In the genomic region with DNA sequence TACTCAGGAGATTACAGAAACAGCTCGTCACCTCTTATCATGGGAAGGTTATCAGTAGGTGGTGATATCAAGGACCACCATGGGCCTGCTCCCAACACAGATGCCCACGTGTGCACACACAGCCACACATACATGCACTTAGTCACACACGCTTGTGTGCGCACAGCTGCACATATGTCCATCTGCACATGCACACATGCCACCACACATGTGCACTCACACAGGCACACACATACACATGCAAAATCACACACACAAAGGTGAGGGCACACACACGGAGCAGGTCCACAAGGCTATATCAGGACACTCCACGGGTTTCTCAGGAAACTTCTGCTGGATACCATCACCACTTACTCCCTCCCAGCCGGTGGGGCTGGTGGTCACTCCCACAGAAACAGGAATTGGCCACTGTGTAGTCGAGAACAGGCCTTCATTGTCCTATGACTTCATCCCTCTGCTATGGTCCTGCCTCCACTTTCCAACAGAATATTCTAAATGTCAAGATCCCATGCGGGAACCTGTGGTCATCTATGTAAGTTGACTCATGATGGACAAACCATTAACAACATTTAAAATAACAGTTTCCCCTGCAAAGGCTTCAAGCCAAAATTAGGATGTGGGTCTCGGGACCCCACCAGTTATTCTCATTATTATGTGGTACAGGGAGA, we compare ENCODE assay signal across 10 cellular contexts. TPM values are rescaled to one million over a fixed set of nuclear protein-coding genes. Genes with fewer than 3 reads are reported as not detected.
DNase-seq lines count a peak whose midpoint lies in the region; TF ChIP-seq lines count a peak whose summit lies in the region.
"Had no signal": no experiment of that assay in that cellular context is flagged by ENCODE, and none has a peak within 500 bp of the region (broad histone marks: within the 10 kb centered on the region; RNA-seq: fewer than 3 reads in every experiment).

No MANE protein-coding gene starts in this region.

- H3F3A ChIP-seq in neural cell (ENCODE audit: insufficient read depth, low read length, poor library complexity, severe bottlenecking) = no peaks in the 10 kb centered on the region

- H4K20me1 ChIP-seq in BLaER1 (no peaks in the 10 kb centered on the region), neural cell (ENCODE audit: insufficient read depth) (no peaks in the 10 kb centered on the region)

- no peak overlapping the region for H2AFZ ChIP-seq in neural cell (ENCODE audit: low read depth, low read length)

- no peaks in the 10 kb centered on the region for H3K9me2 ChIP-seq in neural cell (ENCODE audit: insufficient read depth, low read length)

- H3K79me2 ChIP-seq in neural cell (replicated peaks; ENCODE audit: insufficient read depth, low read length) = peaks cover 20% of the 10 kb centered on the region

- peaks cover 86% of the 10 kb centered on the region for H3K4me1 ChIP-seq in BLaER1

- H3K27ac ChIP-seq in BLaER1 = 0 out of 2 replicates have a peak overlapping the region, but pooled peaks have one; percentile 7
- no peak overlapping the region for H3K27ac ChIP-seq in neural cell (ENCODE audit: low read length)

- no peak for TF ChIP-seq EP300 in neural cell (conservative IDR thresholded peaks at IDR 0.05; ENCODE audit: poor library complexity, severe bottlenecking)

- H3K4me2 ChIP-seq in BLaER1 = peak overlapping the region; percentile 96
- H3K4me2 ChIP-seq in neural cell (ENCODE audit: low read length) = no peak overlapping the region

- H3K9me3 ChIP-seq in BLaER1 = peaks cover 6% of the 10 kb centered on the region
- H3K9me3 ChIP-seq in neural cell (ENCODE audit: low read length) = no peaks in the 10 kb centered on the region

- TF ChIP-seq CTCF in neural cell (IDR thresholded peaks at IDR 0.05; ENCODE audit: poor library complexity, severe bottlenecking) = no peak

- H3K9ac ChIP-seq in BLaER1 (no peak overlapping the region), neural cell (ENCODE audit: low read length) (no peak overlapping the region)

- H3K4me3 ChIP-seq in BLaER1 = no peak overlapping the region
- H3K4me3 ChIP-seq in neural cell (ENCODE audit: low read length) = peak overlapping the region; percentile 41

- DNase-seq in M059J (ENCODE audit: low read depth) (peak; percentile 80), dedifferentiated amniotic fluid mesenchymal stem cell (ENCODE audit: extremely low spot score) (peak; percentile 76), NAMALWA (ENCODE audit: low spot score) (no peak), DMS 273 treated with DMSO at 0.1 percent for 48 hours (lab: John Stamatoyannopoulos, UW) (no peak), NCI-H446 treated with DMSO at 0.1 percent for 48 hours (lab: John Stamatoyannopoulos, UW) (no peak)
- DNase-seq in activated CD4-positive, alpha-beta T cell treated with anti-CD3 and anti-CD28 coated beads for 48 hours = no peak
- DNase-seq: activated effector memory CD4-positive, alpha-beta T cell treated with Interleukin-2 at 50 U/mL for 16 hours; NCI-H774 had no signal

- H3K27me3 ChIP-seq in BLaER1 (no peaks in the 10 kb centered on the region), neural cell (ENCODE audit: insufficient read depth, low read depth, low read length) (no peaks in the 10 kb centered on the region)

- H3K36me3 ChIP-seq in BLaER1 (peaks cover 30% of the 10 kb centered on the region), neural cell (ENCODE audit: insufficient read depth, low read length) (no peaks in the 10 kb centered on the region)

- TF ChIP-seq RAD21 in neural cell (conservative IDR thresholded peaks at IDR 0.05) = no peak

TF ChIP-seq in neural cell, 6 proteins besides CTCF, POLR2A, EP300 and RAD21:
- TF ChIP-seq EZH2 (IDR thresholded peaks at IDR 0.05; ENCODE audit: borderline replicate concordance, insufficient read depth, low read length, poor library complexity, severe bottlenecking) (no peak), MXI1 (conservative IDR thresholded peaks at IDR 0.05; ENCODE audit: poor library complexity, severe bottlenecking) (no peak), TAF1 (IDR thresholded peaks at IDR 0.05; ENCODE audit: low read depth) (no peak), POLR2AphosphoS5 (IDR thresholded peaks at IDR 0.05) (no peak), SMC3 (conservative IDR thresholded peaks at IDR 0.05; ENCODE audit: poor library complexity) (no peak)
- TF ChIP-seq, protein P1, sequence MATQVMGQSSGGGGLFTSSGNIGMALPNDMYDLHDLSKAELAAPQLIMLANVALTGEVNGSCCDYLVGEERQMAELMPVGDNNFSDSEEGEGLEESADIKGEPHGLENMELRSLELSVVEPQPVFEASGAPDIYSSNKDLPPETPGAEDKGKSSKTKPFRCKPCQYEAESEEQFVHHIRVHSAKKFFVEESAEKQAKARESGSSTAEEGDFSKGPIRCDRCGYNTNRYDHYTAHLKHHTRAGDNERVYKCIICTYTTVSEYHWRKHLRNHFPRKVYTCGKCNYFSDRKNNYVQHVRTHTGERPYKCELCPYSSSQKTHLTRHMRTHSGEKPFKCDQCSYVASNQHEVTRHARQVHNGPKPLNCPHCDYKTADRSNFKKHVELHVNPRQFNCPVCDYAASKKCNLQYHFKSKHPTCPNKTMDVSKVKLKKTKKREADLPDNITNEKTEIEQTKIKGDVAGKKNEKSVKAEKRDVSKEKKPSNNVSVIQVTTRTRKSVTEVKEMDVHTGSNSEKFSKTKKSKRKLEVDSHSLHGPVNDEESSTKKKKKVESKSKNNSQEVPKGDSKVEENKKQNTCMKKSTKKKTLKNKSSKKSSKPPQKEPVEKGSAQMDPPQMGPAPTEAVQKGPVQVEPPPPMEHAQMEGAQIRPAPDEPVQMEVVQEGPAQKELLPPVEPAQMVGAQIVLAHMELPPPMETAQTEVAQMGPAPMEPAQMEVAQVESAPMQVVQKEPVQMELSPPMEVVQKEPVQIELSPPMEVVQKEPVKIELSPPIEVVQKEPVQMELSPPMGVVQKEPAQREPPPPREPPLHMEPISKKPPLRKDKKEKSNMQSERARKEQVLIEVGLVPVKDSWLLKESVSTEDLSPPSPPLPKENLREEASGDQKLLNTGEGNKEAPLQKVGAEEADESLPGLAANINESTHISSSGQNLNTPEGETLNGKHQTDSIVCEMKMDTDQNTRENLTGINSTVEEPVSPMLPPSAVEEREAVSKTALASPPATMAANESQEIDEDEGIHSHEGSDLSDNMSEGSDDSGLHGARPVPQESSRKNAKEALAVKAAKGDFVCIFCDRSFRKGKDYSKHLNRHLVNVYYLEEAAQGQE (IDR thresholded peaks at IDR 0.05; ENCODE audit: borderline replicate concordance) = no peak

RNA-seq across cellular contexts. Expression of a gene that starts 2.2 kb away (rescaled TPM):
- 42.3 and 59.2 TPM in 2 replicates for total RNA-seq in M059J (2014; rRNA removed; shearing (Covaris generic))
- polyA plus RNA-seq in neural cell = 9.6 and 11.8 TPM in 2 replicates
- polyA minus RNA-seq in neural cell = 16.3 and 20.5 TPM in 2 replicates

RNA-seq across cellular contexts. Expression of a gene that starts 42.8 kb away (rescaled TPM):
- total RNA-seq in M059J (2014; rRNA removed; shearing (Covaris generic)) = 10.1 and 19.7 TPM in 2 replicates
- polyA plus RNA-seq in neural cell = 3.0 and 5.3 TPM in 2 replicates
- 14.0 and 16.8 TPM in 2 replicates for polyA minus RNA-seq in neural cell

RNA-seq across cellular contexts. Expression of a gene that starts 56.5 kb away (rescaled TPM):
- total RNA-seq in M059J (2014; rRNA removed; shearing (Covaris generic)) = 28.6 and 61.2 TPM in 2 replicates
- polyA plus RNA-seq in neural cell = 96.8 and 107 TPM in 2 replicates
- 208 and 228 TPM in 2 replicates for polyA minus RNA-seq in neural cell

Comparison
In these comparisons a context has a peak if more than half of its experiments do, and no peak if none do; other contexts are left out.
1. DNase-seq: peak in M059J (single experiment) and dedifferentiated amniotic fluid mesenchymal stem cell (single experiment); none in NAMALWA (single experiment), DMS 273 treated with DMSO at 0.1 percent for 48 hours (single experiment), activated CD4-positive, alpha-beta T cell treated with anti-CD3 and anti-CD28 coated beads for 48 hours (single experiment) and NCI-H446 treated with DMSO at 0.1 percent for 48 hours (single experiment).